11 cellular contexts compared by ENCODE assay signal in genomic region chr2:31429759-31430438, GRCh38. TPM values are rescaled to one million over a fixed set of nuclear protein-coding genes. Genes with fewer than 3 reads are reported as not detected.
DNase-seq lines count a peak whose midpoint lies in the region; ATAC-seq and TF ChIP-seq lines count a peak whose summit lies in the region.
"Had no signal": no experiment of that assay in that cellular context is flagged by ENCODE, and none has a peak within 500 bp of the region (broad histone marks: within the 10 kb centered on the region; RNA-seq: fewer than 3 reads in every experiment).

No MANE protein-coding gene starts in this region.

- peaks cover 0 to 4% (median 0%) of the 10 kb centered on the region in 6 donors for H3K9me3 Mint-ChIP-seq in immature natural killer cell

- peak; percentile 57 for DNase-seq in HK-2 (ENCODE audit: unreplicated experiment)
- DNase-seq in RWPE2 (ENCODE audit: low spot score) = peak; percentile 88
- peak; percentile 97 for DNase-seq in mammary epithelial cell
- peak; percentile 29 to 38 for DNase-seq in stimulated activated CD4-positive, alpha-beta T cell treated with anti-CD3 and anti-CD28 coated beads, Interleukin-2, amount 100 ng/mL, for 24 hours
- no peak for DNase-seq in immature natural killer cell
- DNase-seq in sigmoid colon = no peak
- DNase-seq in mesenchymal stem cell = no peak
- DNase-seq: hippocampal formation, KBM-7, NCI-H526 treated with DMSO at 0.1 percent for 48 hours had no signal

- H2BK120ac ChIP-seq in mesenchymal stem cell (ENCODE audit: low read depth, low read length) = no peak overlapping the region

- no peak overlapping the region for H3K14ac ChIP-seq in mesenchymal stem cell (ENCODE audit: low read length in 2 of 2)

- H3K36me3 Mint-ChIP-seq in immature natural killer cell = no peaks in the 10 kb centered on the region

- TF ChIP-seq POLR2A in sigmoid colon (IDR thresholded peaks at IDR 0.05) = no peak

- peaks cover 2 to 5% (median 4%) of the 10 kb centered on the region in 3 donors for H3K27me3 Mint-ChIP-seq in immature natural killer cell (ENCODE audit: low read depth in 3 of 3)

- H3K4me3 ChIP-seq in RWPE2 (ENCODE audit: severe bottlenecking) (no peak overlapping the region), mammary epithelial cell (replicated peaks in 1 of 3; ENCODE audit: insufficient read depth in 1 of 3, low read depth in 2 of 3, low read length in 3 of 3) (no peak overlapping the region), sigmoid colon (no peak overlapping the region), mesenchymal stem cell (ENCODE audit: insufficient read depth in 1 of 2, low read depth in 1 of 2, low read length in 2 of 2) (no peak overlapping the region)

- no peak overlapping the region for H2BK12ac ChIP-seq in mesenchymal stem cell (ENCODE audit: low read length in 2 of 2)

- CTCF ChIA-PET in mammary epithelial cell (lab: Charles Lee; ENCODE audit: low non-redundant PET) = interaction anchor here (0.6 kb wide), 1 partner anchor 719 kb away, joined by 3 read pairs; no protein-coding TSS in a partner anchor

- H3K23ac ChIP-seq in mesenchymal stem cell (ENCODE audit: low read length in 2 of 2) = no peak overlapping the region

- no peak overlapping the region for H3K18ac ChIP-seq in mesenchymal stem cell (ENCODE audit: low read depth in 1 of 2, low read length in 2 of 2)

- peak; percentile 90 for ATAC-seq in RWPE2 (ENCODE audit: low read depth)
- ATAC-seq in GM21390 (IDR thresholded peaks at IDR 0.05; ENCODE audit: unreplicated experiment) = no peak

- no peak overlapping the region for H2AK5ac ChIP-seq in mesenchymal stem cell (ENCODE audit: low read length, severe bottlenecking)

- no peak overlapping the region for H2BK5ac ChIP-seq in mesenchymal stem cell (ENCODE audit: low read depth, low read length, poor library complexity, severe bottlenecking)

- no peaks in the 10 kb centered on the region for H3K79me2 ChIP-seq in mammary epithelial cell (ENCODE audit: insufficient read depth, low read length)

- H4K20me1 ChIP-seq in mammary epithelial cell (ENCODE audit: insufficient read depth, low read length) = no peaks in the 10 kb centered on the region

- H3K27me3 ChIP-seq in RWPE2 (ENCODE audit: insufficient read depth, poor library complexity, severe bottlenecking) (no peaks in the 10 kb centered on the region), mammary epithelial cell (ENCODE audit: insufficient read depth, low read length) (no peaks in the 10 kb centered on the region), sigmoid colon (no peaks in the 10 kb centered on the region), mesenchymal stem cell (ENCODE audit: control insufficient read depth in 1 of 2, insufficient read depth in 1 of 2, low read length in 2 of 2) (peaks cover 0 to 5% of the 10 kb centered on the region in 2 experiments)

- TF ChIP-seq EP300 in sigmoid colon (IDR thresholded peaks at IDR 0.05) = no peak

- H3K4me1 ChIP-seq in RWPE2 (ENCODE audit: insufficient read depth, poor library complexity, severe bottlenecking) (peaks cover 22% of the 10 kb centered on the region), mammary epithelial cell (ENCODE audit: insufficient read depth, low read length) (peaks cover 40% of the 10 kb centered on the region), sigmoid colon (no peaks in the 10 kb centered on the region), mesenchymal stem cell (ENCODE audit: control insufficient read depth, insufficient read depth, low read depth, low read length) (no peaks in the 10 kb centered on the region)

- no peaks in the 10 kb centered on the region for H3K36me3 ChIP-seq in RWPE2 (ENCODE audit: low read depth)
- no peaks in the 10 kb centered on the region for H3K36me3 ChIP-seq in mammary epithelial cell (ENCODE audit: insufficient read depth, low read length)
- H3K36me3 ChIP-seq in sigmoid colon = no peaks in the 10 kb centered on the region
- no peaks in the 10 kb centered on the region for H3K36me3 ChIP-seq in mesenchymal stem cell (ENCODE audit: control insufficient read depth in 1 of 2, insufficient read depth in 2 of 2, low read depth in 1 of 2, low read length in 2 of 2)

- in situ Hi-C loops in mammary epithelial cell (cut with MboI; ENCODE audit: low sequenced_read_pairs in 2 of 2) = loop anchor here (5.0 to 25.0 kb wide), 3 partner anchors 93 to 718 kb away; partner anchors contain the start of gene EHD3 (in 1 of the 2)

- no peak overlapping the region for H3K4me3 Mint-ChIP-seq in immature natural killer cell

- no peaks in the 10 kb centered on the region for H3K79me1 ChIP-seq in mesenchymal stem cell (replicated peaks; ENCODE audit: low read length, poor library complexity, severe bottlenecking)

- intact Hi-C loops in mammary epithelial cell (cut with micrococcal nuclease) = loop anchor here (1.0 to 2.0 kb wide), 3 partner anchors 40 to 92 kb away; no protein-coding TSS in a partner anchor
- intact Hi-C loops in sigmoid colon (cut with DNase I) = no loop called here

- no peak overlapping the region for H4K8ac ChIP-seq in mesenchymal stem cell (ENCODE audit: low read length)

- no peak overlapping the region for H4K91ac ChIP-seq in mesenchymal stem cell (ENCODE audit: low read length)

- H3K9ac ChIP-seq in mammary epithelial cell (ENCODE audit: insufficient read depth, low read length) (peak overlapping the region; percentile 62), mesenchymal stem cell (ENCODE audit: low read length) (no peak overlapping the region)

- no peak overlapping the region for H3K4ac ChIP-seq in mesenchymal stem cell (ENCODE audit: low read depth in 1 of 2, low read length in 2 of 2)

- H3K27ac Mint-ChIP-seq in immature natural killer cell = no peak overlapping the region

- 3% methylated on average over 5 of the region's 5 CpGs for WGBS in mammary epithelial cell (ENCODE audit: low coverage, missing lambda C conversion rate)
- 53 to 67% methylated on average over 5 of the region's 5 CpGs for WGBS in sigmoid colon, 2 donors
- 70% methylated on average over 5 of the region's 5 CpGs for WGBS in mesenchymal stem cell

- no peaks in the 10 kb centered on the region for H3K9me3 ChIP-seq in RWPE2 (ENCODE audit: severe bottlenecking)
- H3K9me3 ChIP-seq in mammary epithelial cell (replicated peaks; ENCODE audit: insufficient read depth, low read length) = no peaks in the 10 kb centered on the region
- no peaks in the 10 kb centered on the region for H3K9me3 ChIP-seq in sigmoid colon
- no peaks in the 10 kb centered on the region for H3K9me3 ChIP-seq in mesenchymal stem cell (ENCODE audit: control insufficient read depth, low read length)

- H2BK15ac ChIP-seq in mesenchymal stem cell (ENCODE audit: low read depth, poor library complexity, severe bottlenecking) = no peak overlapping the region

- TSS peak; percentile 65 for BruUV-seq in mammary epithelial cell (replicated peaks; lab: Mats Ljungman, UMichigan)

- H3K27ac ChIP-seq in RWPE2 (ENCODE audit: poor library complexity, severe bottlenecking) (peak overlapping the region; percentile 77), mammary epithelial cell (ENCODE audit: insufficient read depth, low read depth, low read length) (peak overlapping the region; percentile 89), sigmoid colon (no peak overlapping the region), mesenchymal stem cell (ENCODE audit: low read length, poor library complexity, severe bottlenecking) (no peak overlapping the region)

- H3K4me1 Mint-ChIP-seq in immature natural killer cell = no peaks in the 10 kb centered on the region

- H3K4me2 ChIP-seq in mammary epithelial cell (ENCODE audit: insufficient read depth, low read depth, low read length) (peak overlapping the region; percentile 76), mesenchymal stem cell (ENCODE audit: low read length, poor library complexity, severe bottlenecking) (no peak overlapping the region)

- peak overlapping the region; percentile 76 for H2AFZ ChIP-seq in mammary epithelial cell (ENCODE audit: low read depth, low read length)
- H2AFZ ChIP-seq in mesenchymal stem cell (ENCODE audit: low read depth, low read length) = no peak overlapping the region

- dilution Hi-C loops in mammary epithelial cell (cut with HindIII; ENCODE audit: low sequenced_read_pairs) = loop anchor here (5.0 kb wide), 2 partner anchors 47 to 88 kb away; no protein-coding TSS in a partner anchor

- no peak for TF ChIP-seq CTCF in RWPE2 (IDR thresholded peaks at IDR 0.05; ENCODE audit: poor library complexity, severe bottlenecking)
- TF ChIP-seq CTCF in mammary epithelial cell (conservative IDR thresholded peaks at IDR 0.05 in 1 of 2, IDR thresholded peaks at IDR 0.05 in 1 of 2; ENCODE audit: extremely low read depth in 1 of 2, insufficient read depth in 1 of 2, low read depth in 1 of 2, low read length in 2 of 2) = no peak
- TF ChIP-seq CTCF in sigmoid colon (IDR thresholded peaks at IDR 0.05) = no peak

RNA-seq across cellular contexts. Expression of gene XDH, which starts 15.4 kb away (rescaled TPM):
- total RNA-seq in mammary epithelial cell (10 to 100 TPM; 23.3 to 51.1 TPM), sigmoid colon (under 1 TPM in 1 of 4 donors, not detected in 3; 0.71 TPM)
- polyA plus RNA-seq in mammary epithelial cell (45.1 TPM), immature natural killer cell (not detected), sigmoid colon (10 to 100 TPM in 2 of 3 donors, 1 to 10 TPM in 1; 9.0 to 30.1 (median 12.5) TPM)
- 118 TPM for polyA minus RNA-seq in mammary epithelial cell
- 0.01 TPM for polyA plus RNA-seq in mesenchymal stem cell (2013, experiment 1 of 2)
- 0.01 TPM for polyA plus RNA-seq in mesenchymal stem cell (2013, experiment 2 of 2)

Comparison
In these comparisons a context has a peak if more than half of its experiments do, and no peak if none do; other contexts are left out.
1. DNase-seq: peak in HK-2 (single experiment), RWPE2 (single experiment), mammary epithelial cell (single experiment) and stimulated activated CD4-positive, alpha-beta T cell treated with anti-CD3 and anti-CD28 coated beads, Interleukin-2, amount 100 ng/mL, for 24 hours (2 of 2); none in immature natural killer cell (0 of 3), sigmoid colon (single experiment) and mesenchymal stem cell (single experiment).
2. H3K27ac ChIP-seq: peak in RWPE2 (single experiment) and mammary epithelial cell (single experiment); none in sigmoid colon (0 of 4) and mesenchymal stem cell (single experiment).
3. RNA of gene XDH, which starts 15.4 kb away (polyA plus RNA-seq): 45.1 TPM in mammary epithelial cell (single experiment) and 9.0 to 30.1 TPM in sigmoid colon; not detected in immature natural killer cell; every median in the first group is over 10 times any median in the second.